ENCODE assay signal across 30 cellular contexts in genomic region chr2:235533616-235534385, GRCh38. TPM values are rescaled to one million over a fixed set of nuclear protein-coding genes. Genes with fewer than 3 reads are reported as not detected.
A peak's percentile ranks its signal among the peaks of the same experiment; 100 is the strongest.
DNase-seq lines count a peak whose midpoint lies in the region; ATAC-seq and TF ChIP-seq lines count a peak whose summit lies in the region.
"Had no signal": no experiment of that assay in that cellular context is flagged by ENCODE, and none has a peak within 500 bp of the region (broad histone marks: within the 10 kb centered on the region; RNA-seq: fewer than 3 reads in every experiment).

No MANE protein-coding gene starts in this region.

- H3K9ac ChIP-seq in BLaER1 treated with 17β-estradiol and CSF1 and Interleukin-3, amounts not matched to agents 10 nM and 100 nM = peak overlapping the region in 2 of 11 experiments; percentile 5 to 18; a peak in 1 of 22 replicates
- no peak overlapping the region for H3K9ac ChIP-seq in neural progenitor cell

- peak overlapping the region; percentile 76 to 99 (median 90); a peak in 21 of 22 replicates for H3K4me2 ChIP-seq in BLaER1 treated with 17β-estradiol and CSF1 and Interleukin-3, amounts not matched to agents 10 nM and 100 nM
- H3K4me2 ChIP-seq in neural progenitor cell = no peak overlapping the region
- H3K4me2 ChIP-seq: A549 had no signal

- peaks cover 5 to 18% (median 12%) of the 10 kb centered on the region in 5 experiments for H3K9me3 Mint-ChIP-seq in brain
- H3K9me3 Mint-ChIP-seq in neural progenitor cell = peaks cover 13% of the 10 kb centered on the region
- no peaks in the 10 kb centered on the region for H3K9me3 Mint-ChIP-seq in activated T-cell treated with anti-CD3 and anti-CD28 coated beads, Interleukin-2, amount 50 U/mL, for 72 hours
- H3K9me3 Mint-ChIP-seq: activated B cell treated with CpG ODN at 0.5 μM for 24 hours; activated CD4-positive, alpha-beta T cell treated with anti-CD3 and anti-CD28 coated beads, Interleukin-2, amount 10 ng/mL, durations not matched to agents 7 days and 5 days; activated naive CD8-positive, alpha-beta T cell treated with anti-CD3 and anti-CD28 coated beads, Interleukin-2, amount 10 ng/mL, durations not matched to agents 7 days and 5 days; activated T-cell treated with anti-CD3 and anti-CD28 coated beads, Interleukin-2, amount 50 U/mL, for 24 hours; CD8-positive, alpha-beta memory T cell; dendritic cell treated with granulocyte-macrophage colony-stimulating factor and Interleukin-4, amounts not matched to agents 40 ng/mL and 50 ng/mL, for 4 days; HFFc6 had no signal

- H3K36me3 Mint-ChIP-seq in brain (peaks cover 19% of the 10 kb centered on the region), neural progenitor cell (peaks cover 9% of the 10 kb centered on the region)
- no peaks in the 10 kb centered on the region for H3K36me3 Mint-ChIP-seq in activated T-cell treated with anti-CD3 and anti-CD28 coated beads, Interleukin-2, amount 50 U/mL, for 72 hours (ENCODE audit: insufficient read depth in 2 of 2)
- H3K36me3 Mint-ChIP-seq: activated naive CD8-positive, alpha-beta T cell treated with anti-CD3 and anti-CD28 coated beads, Interleukin-2, amount 10 ng/mL, durations not matched to agents 7 days and 5 days; CD8-positive, alpha-beta memory T cell had no signal

- H2AFZ ChIP-seq in neural progenitor cell (replicated peaks) = no peak overlapping the region

- no peaks in the 10 kb centered on the region for H3F3A ChIP-seq in neural progenitor cell (ENCODE audit: low read depth)

- peaks cover 0 to 12% (median 0%) of the 10 kb centered on the region in 11 experiments; a peak in 4 of 22 replicates for H3K27me3 ChIP-seq in BLaER1 treated with 17β-estradiol and CSF1 and Interleukin-3, amounts not matched to agents 10 nM and 100 nM
- no peaks in the 10 kb centered on the region for H3K27me3 ChIP-seq in neural progenitor cell
- H3K27me3 ChIP-seq: right lobe of liver, stomach, thyroid gland, vagina had no signal

- peaks cover 19 to 52% (median 29%) of the 10 kb centered on the region in 10 experiments for H3K4me1 ChIP-seq in BLaER1 treated with 17β-estradiol and CSF1 and Interleukin-3, amounts not matched to agents 10 nM and 100 nM
- H3K4me1 ChIP-seq in neural progenitor cell = peaks cover 7% of the 10 kb centered on the region
- H3K4me1 ChIP-seq: A549 had no signal

- H3K4me3 Mint-ChIP-seq in brain (no peak overlapping the region), neural progenitor cell (no peak overlapping the region)
- H3K4me3 Mint-ChIP-seq in activated T-cell treated with anti-CD3 and anti-CD28 coated beads, Interleukin-2, amount 50 U/mL, for 72 hours = no peak overlapping the region
- H3K4me3 Mint-ChIP-seq: activated B cell treated with CpG ODN at 0.5 μM for 24 hours; activated CD4-positive, alpha-beta T cell treated with anti-CD3 and anti-CD28 coated beads, Interleukin-2, amount 10 ng/mL, durations not matched to agents 7 days and 5 days; activated naive CD8-positive, alpha-beta T cell treated with anti-CD3 and anti-CD28 coated beads, Interleukin-2, amount 10 ng/mL, durations not matched to agents 7 days and 5 days; activated T-cell treated with anti-CD3 and anti-CD28 coated beads, Interleukin-2, amount 50 U/mL, for 24 hours; dendritic cell treated with granulocyte-macrophage colony-stimulating factor and Interleukin-4, amounts not matched to agents 40 ng/mL and 50 ng/mL, for 4 days; HFFc6 had no signal

- H3K27ac ChIP-seq in BLaER1 treated with 17β-estradiol and CSF1 and Interleukin-3, amounts not matched to agents 10 nM and 100 nM = peak overlapping the region in 6 of 11 experiments; percentile 11 to 53 (median 46); a peak in 10 of 22 replicates
- H3K27ac ChIP-seq in neural progenitor cell = no peak overlapping the region
- H3K27ac ChIP-seq: A549, right lobe of liver, SK-N-MC, stomach, thyroid gland, vagina had no signal

- H3K27me3 Mint-ChIP-seq in brain (peaks cover 2% of the 10 kb centered on the region), neural progenitor cell (ENCODE audit: insufficient read depth, low read depth) (peaks cover 9% of the 10 kb centered on the region)
- H3K27me3 Mint-ChIP-seq in activated T-cell treated with anti-CD3 and anti-CD28 coated beads, Interleukin-2, amount 50 U/mL, for 72 hours (ENCODE audit: low read depth) = peaks cover 5% of the 10 kb centered on the region
- H3K27me3 Mint-ChIP-seq: activated B cell treated with CpG ODN at 0.5 μM for 24 hours; activated naive CD8-positive, alpha-beta T cell treated with anti-CD3 and anti-CD28 coated beads, Interleukin-2, amount 10 ng/mL, durations not matched to agents 7 days and 5 days; dendritic cell treated with granulocyte-macrophage colony-stimulating factor and Interleukin-4, amounts not matched to agents 40 ng/mL and 50 ng/mL, for 4 days had no signal

- peaks cover 94% of the 10 kb centered on the region for H3K79me2 ChIP-seq in neural progenitor cell (ENCODE audit: low read depth)

- no peak overlapping the region for H3K4me3 ChIP-seq in BLaER1 treated with 17β-estradiol and CSF1 and Interleukin-3, amounts not matched to agents 10 nM and 100 nM
- no peak overlapping the region for H3K4me3 ChIP-seq in neural progenitor cell
- H3K4me3 ChIP-seq: A549, right lobe of liver, SK-N-MC, stomach, thyroid gland, vagina had no signal

- peak; percentile 90 for DNase-seq in NCI-H1694 treated with DMSO at 0.1 percent for 48 hours (lab: John Stamatoyannopoulos, UW)
- DNase-seq in neural progenitor cell (ENCODE audit: low spot score) = no peak
- DNase-seq in activated T-cell treated with anti-CD3 and anti-CD28 coated beads, Interleukin-2, amount 50 U/mL, for 72 hours = no peak
- no peak for DNase-seq in NCI-H1436 (lab: John Stamatoyannopoulos, UW)
- DNase-seq in activated naive CD4-positive, alpha-beta T cell treated with Interleukin-2 at 50 U/mL for 16 hours = no peak
- DNase-seq in HCEC 1CT = no peak
- DNase-seq: activated B cell treated with CpG ODN at 0.5 μM for 24 hours; activated CD4-positive, alpha-beta T cell treated with anti-CD3 and anti-CD28 coated beads, Interleukin-2, amount 10 ng/mL, durations not matched to agents 7 days and 5 days; activated gamma-delta T cell; activated naive CD8-positive, alpha-beta T cell treated with anti-CD3 and anti-CD28 coated beads, Interleukin-2, amount 10 ng/mL, durations not matched to agents 7 days and 5 days; activated T-cell treated with anti-CD3 and anti-CD28 coated beads, Interleukin-2, amount 50 U/mL, for 24 hours; AML-193; CD8-positive, alpha-beta memory T cell; HFFc6; left ventricle myocardium superior; mesendoderm; NCI-H1048; NCI-H2029; NK-92 treated with Interleukin-12 subunit alpha and Interleukin-12 subunit beta, amount 100 ng/mL, for 24 hours; stimulated activated CD4-positive, alpha-beta T cell treated with anti-CD3 and anti-CD28 coated beads, Interleukin-12 subunit alpha, Interleukin-12 subunit beta, amount 100 ng/mL, for 4 hours; stimulated activated CD4-positive, alpha-beta T cell treated with anti-CD3 and anti-CD28 coated beads, Interleukin-2, amount 100 ng/mL, for 48 hours; stomach; thyroid gland had no signal

- H4K20me1 ChIP-seq in BLaER1 treated with 17β-estradiol and CSF1 and Interleukin-3, amounts not matched to agents 10 nM and 100 nM = peaks cover 23 to 78% (median 67%) of the 10 kb centered on the region in 11 experiments; a peak in 21 of 22 replicates
- H4K20me1 ChIP-seq in neural progenitor cell (ENCODE audit: low read depth) = peaks cover 68% of the 10 kb centered on the region

- no peak for ATAC-seq in activated T-cell treated with anti-CD3 and anti-CD28 coated beads, Interleukin-2, amount 50 U/mL, for 72 hours (replicated peaks in 1 of 2)
- ATAC-seq: A549, left ventricle myocardium superior, right lobe of liver had no signal

- H3K4me1 Mint-ChIP-seq in brain (peaks cover 72% of the 10 kb centered on the region), neural progenitor cell (peaks cover 52% of the 10 kb centered on the region)
- H3K4me1 Mint-ChIP-seq in activated T-cell treated with anti-CD3 and anti-CD28 coated beads, Interleukin-2, amount 50 U/mL, for 72 hours (ENCODE audit: low read depth) = no peaks in the 10 kb centered on the region
- H3K4me1 Mint-ChIP-seq: activated B cell treated with CpG ODN at 0.5 μM for 24 hours; activated CD4-positive, alpha-beta T cell treated with anti-CD3 and anti-CD28 coated beads, Interleukin-2, amount 10 ng/mL, durations not matched to agents 7 days and 5 days; activated naive CD8-positive, alpha-beta T cell treated with anti-CD3 and anti-CD28 coated beads, Interleukin-2, amount 10 ng/mL, durations not matched to agents 7 days and 5 days; CD8-positive, alpha-beta memory T cell had no signal

- H3K27ac Mint-ChIP-seq in brain (peak overlapping the region in 4 of 5 experiments; percentile 35 to 85 (median 52)), neural progenitor cell (peak overlapping the region; percentile 33)
- no peak overlapping the region for H3K27ac Mint-ChIP-seq in activated T-cell treated with anti-CD3 and anti-CD28 coated beads, Interleukin-2, amount 50 U/mL, for 72 hours
- H3K27ac Mint-ChIP-seq: activated B cell treated with CpG ODN at 0.5 μM for 24 hours; activated CD4-positive, alpha-beta T cell treated with anti-CD3 and anti-CD28 coated beads, Interleukin-2, amount 10 ng/mL, durations not matched to agents 7 days and 5 days; activated naive CD8-positive, alpha-beta T cell treated with anti-CD3 and anti-CD28 coated beads, Interleukin-2, amount 10 ng/mL, durations not matched to agents 7 days and 5 days; activated T-cell treated with anti-CD3 and anti-CD28 coated beads, Interleukin-2, amount 50 U/mL, for 24 hours; CD8-positive, alpha-beta memory T cell; dendritic cell treated with granulocyte-macrophage colony-stimulating factor and Interleukin-4, amounts not matched to agents 40 ng/mL and 50 ng/mL, for 4 days; HFFc6 had no signal

- TF ChIP-seq CTCF in brain (conservative IDR thresholded peaks at IDR 0.05) = no peak
- no peak for TF ChIP-seq CTCF in neural progenitor cell (IDR thresholded peaks at IDR 0.05)

- H3K9me3 ChIP-seq in BLaER1 treated with 17β-estradiol and CSF1 and Interleukin-3, amounts not matched to agents 10 nM and 100 nM (replicated peaks in 1 of 11) = peaks cover 0 to 16% (median 7%) of the 10 kb centered on the region in 11 experiments; a peak in 7 of 22 replicates
- H3K9me3 ChIP-seq in neural progenitor cell (ENCODE audit: low read depth) = no peaks in the 10 kb centered on the region
- H3K9me3 ChIP-seq: A549, right lobe of liver, stomach, thyroid gland, vagina had no signal

- H3K36me3 ChIP-seq in BLaER1 treated with 17β-estradiol and CSF1 and Interleukin-3, amounts not matched to agents 10 nM and 100 nM = no peaks in the 10 kb centered on the region
- no peaks in the 10 kb centered on the region for H3K36me3 ChIP-seq in neural progenitor cell
- H3K36me3 ChIP-seq: right lobe of liver, stomach, thyroid gland, vagina had no signal

RNA-seq across cellular contexts. Expression of gene AGAP1, which starts 40.0 kb away (rescaled TPM):
- 34.9 TPM for polyA plus RNA-seq in brain (ENCODE audit: insufficient read depth, low read depth, low replicate concordance)
- total RNA-seq in neural progenitor cell (ENCODE audit: low replicate concordance) = 20.4 and 26.9 TPM in 2 replicates
- total RNA-seq in activated T-cell treated with anti-CD3 and anti-CD28 coated beads, Interleukin-2, amount 50 U/mL, for 72 hours = 1 to 10 TPM in 1 of 2 donors, under 1 TPM in 1; 0.74 to 2.9 TPM
- total RNA-seq: activated B cell treated with CpG ODN at 0.5 μM for 24 hours had no signal
